ENCODE assay signal across 21 cellular contexts in genomic region chr5:61371474-61371873, GRCh38. TPM values are rescaled to one million over a fixed set of nuclear protein-coding genes. Genes with fewer than 3 reads are reported as not detected.
DNase-seq lines count a peak whose midpoint lies in the region; ATAC-seq and FAIRE-seq lines count a peak whose summit lies in the region.
"Had no signal": no experiment of that assay in that cellular context is flagged by ENCODE, and none has a peak within 500 bp of the region (broad histone marks: within the 10 kb centered on the region; RNA-seq: fewer than 3 reads in every experiment).

No MANE protein-coding gene starts in this region.

- no peaks in the 10 kb centered on the region for H3K9me3 ChIP-seq in T-helper 17 cell (ENCODE audit: control insufficient read depth, low read length, poor library complexity, severe bottlenecking)
- H3K9me3 ChIP-seq: Peyer's patch had no signal

- peak overlapping the region; percentile 26 for H3K4me3 Mint-ChIP-seq in T-helper 17 cell
- H3K4me3 Mint-ChIP-seq: HFFc6; T-helper 1 cell treated with Interleukin-12 subunit alpha and Interleukin-12 subunit beta and Interleukin-4 antibody, amounts not matched to agents 30 μg/mL and 1 μg/mL, for 36 hours had no signal

- peaks cover 8% of the 10 kb centered on the region for H3K36me3 Mint-ChIP-seq in T-helper 17 cell (ENCODE audit: low read depth)

- no peak for FAIRE-seq in urothelium cell line (lab: Jason Lieb, UNC)
- FAIRE-seq: GM18507, GM19239, K562 had no signal

- DNase-seq in DMS 273 (lab: John Stamatoyannopoulos, UW; ENCODE audit: unreplicated experiment) (peak; percentile 52), DMS 273 treated with DMSO at 0.1 percent for 48 hours (lab: John Stamatoyannopoulos, UW) (no peak), NCI-H2081 (lab: John Stamatoyannopoulos, UW) (peak; percentile 57 to 75), T-helper 17 cell (no peak), renal cortical epithelial cell (ENCODE audit: low read depth) (peak; percentile 56), urothelium cell line (ENCODE audit: low spot score) (no peak), superior temporal gyrus (ENCODE audit: extremely low spot score) (no peak)
- DNase-seq: C1 segment of cervical spinal cord, GM23248, HFFc6, NCI-H1092, NCI-H2107, NCI-H446 treated with DMSO at 0.1 percent for 48 hours, Peyer's patch, SHP77 had no signal

- no peak for ATAC-seq in T-helper 17 cell
- ATAC-seq in GM21723 (IDR thresholded peaks at IDR 0.05; ENCODE audit: unreplicated experiment): no peak
- ATAC-seq: K562, SK-N-SH treated with all-trans-retinoic acid at 6 μM for 48 hours had no signal

- peaks cover 14% of the 10 kb centered on the region for H3K4me1 Mint-ChIP-seq in T-helper 17 cell

- peak overlapping the region; percentile 60 for H3K27ac Mint-ChIP-seq in T-helper 17 cell
- H3K27ac Mint-ChIP-seq: HFFc6; T-helper 1 cell treated with Interleukin-12 subunit alpha and Interleukin-12 subunit beta and Interleukin-4 antibody, amounts not matched to agents 30 μg/mL and 1 μg/mL, for 36 hours had no signal

- no peaks in the 10 kb centered on the region for H3K27me3 Mint-ChIP-seq in T-helper 17 cell

RNA-seq across cellular contexts. Expression of gene ZSWIM6, which starts 39.4 kb away (rescaled TPM):
- total RNA-seq in T-helper 17 cell (1 to 10 TPM; 6.5 to 8.7 TPM), renal cortical epithelial cell (11.6 and 20.7 TPM in 2 replicates)

Comparison
In these comparisons a context has a peak if more than half of its experiments do, and no peak if none do; other contexts are left out.
1. DNase-seq: peak in DMS 273 (single experiment), NCI-H2081 (2 of 2) and renal cortical epithelial cell (single experiment); none in DMS 273 treated with DMSO at 0.1 percent for 48 hours (single experiment), T-helper 17 cell (0 of 3), urothelium cell line (single experiment) and superior temporal gyrus (single experiment).